9 cellular contexts compared by ENCODE assay signal in genomic region chr17:31580331-31581021, GRCh38.
DNase-seq lines count a peak whose midpoint lies in the region; ATAC-seq and TF ChIP-seq lines count a peak whose summit lies in the region.
"Had no signal": no experiment of that assay in that cellular context is flagged by ENCODE, and none has a peak within 500 bp of the region (broad histone marks: within the 10 kb centered on the region; RNA-seq: fewer than 3 reads in every experiment).

No MANE protein-coding gene starts in this region.

- no peak for TF ChIP-seq CTCF in activated CD8-positive, alpha-beta T cell treated with anti-CD3 and anti-CD28 coated beads for 36 hours (IDR thresholded peaks at IDR 0.05)
- TF ChIP-seq CTCF in brain (conservative IDR thresholded peaks at IDR 0.05) = no peak
- TF ChIP-seq CTCF in lower lobe of right lung (IDR thresholded peaks at IDR 0.05) = no peak
- no peak for TF ChIP-seq CTCF in tibial nerve (IDR thresholded peaks at IDR 0.05)

- H3K36me3 Mint-ChIP-seq in activated CD8-positive, alpha-beta T cell treated with anti-CD3 and anti-CD28 coated beads for 36 hours (ENCODE audit: low read depth) = no peaks in the 10 kb centered on the region
- H3K36me3 Mint-ChIP-seq in activated CD8-positive, alpha-beta T cell treated with anti-CD3 and anti-CD28 coated beads, Interleukin-2, amount 10 ng/mL, durations not matched to agents 7 days and 5 days (ENCODE audit: low read depth) = no peaks in the 10 kb centered on the region
- H3K36me3 Mint-ChIP-seq in brain = no peaks in the 10 kb centered on the region
- H3K36me3 Mint-ChIP-seq: CD4-positive, CD25-positive, alpha-beta regulatory T cell had no signal

- H3K27ac ChIP-seq in lower lobe of right lung (peak overlapping the region; percentile 73), tibial nerve (peak overlapping the region in 3 of 4 donors; percentile 42 to 91 (median 78))

- TF ChIP-seq POLR2A in tibial nerve (IDR thresholded peaks at IDR 0.05) = no peak

- peaks cover 5% of the 10 kb centered on the region for H3K4me1 Mint-ChIP-seq in activated CD8-positive, alpha-beta T cell treated with anti-CD3 and anti-CD28 coated beads for 36 hours (ENCODE audit: low read depth)
- H3K4me1 Mint-ChIP-seq in activated CD8-positive, alpha-beta T cell treated with anti-CD3 and anti-CD28 coated beads, Interleukin-2, amount 10 ng/mL, durations not matched to agents 7 days and 5 days (ENCODE audit: low read depth) = peaks cover 4% of the 10 kb centered on the region
- H3K4me1 Mint-ChIP-seq in brain = peaks cover 26% of the 10 kb centered on the region

- H3K36me3 ChIP-seq in lower lobe of right lung (no peaks in the 10 kb centered on the region), tibial nerve (no peaks in the 10 kb centered on the region)

- no peaks in the 10 kb centered on the region for H3K9me3 ChIP-seq in lower lobe of right lung
- H3K9me3 ChIP-seq in tibial nerve = no peaks in the 10 kb centered on the region

- 57 to 61% methylated on average over 6 of the region's 6 CpGs for WGBS in tibial nerve, 2 donors

- TF ChIP-seq EP300 in tibial nerve (IDR thresholded peaks at IDR 0.05) = peak in 1 of 2 donors; percentile 3

- CTCF ChIA-PET in activated CD8-positive, alpha-beta T cell treated with anti-CD3 and anti-CD28 coated beads for 36 hours (lab: Charles Lee) = interaction anchor here (0.9 kb wide), 1 partner anchor 262 kb away, joined by 3 read pairs; no protein-coding TSS in a partner anchor
- CTCF ChIA-PET in activated CD8-positive, alpha-beta T cell treated with anti-CD3 and anti-CD28 coated beads, Interleukin-2, amount 10 ng/mL, durations not matched to agents 7 days and 5 days (lab: Charles Lee) = no interaction called here

- H3K4me3 ChIP-seq in lower lobe of right lung = no peak overlapping the region
- H3K4me3 ChIP-seq in tibial nerve = no peak overlapping the region

- H3K9me3 Mint-ChIP-seq in activated CD8-positive, alpha-beta T cell treated with anti-CD3 and anti-CD28 coated beads for 36 hours = no peaks in the 10 kb centered on the region
- H3K9me3 Mint-ChIP-seq in activated CD8-positive, alpha-beta T cell treated with anti-CD3 and anti-CD28 coated beads, Interleukin-2, amount 10 ng/mL, durations not matched to agents 7 days and 5 days (ENCODE audit: insufficient read depth) = no peaks in the 10 kb centered on the region
- H3K9me3 Mint-ChIP-seq in brain = no peaks in the 10 kb centered on the region
- H3K9me3 Mint-ChIP-seq: CD4-positive, CD25-positive, alpha-beta regulatory T cell had no signal

- H3K4me3 Mint-ChIP-seq in activated CD8-positive, alpha-beta T cell treated with anti-CD3 and anti-CD28 coated beads for 36 hours = no peak overlapping the region
- no peak overlapping the region for H3K4me3 Mint-ChIP-seq in activated CD8-positive, alpha-beta T cell treated with anti-CD3 and anti-CD28 coated beads, Interleukin-2, amount 10 ng/mL, durations not matched to agents 7 days and 5 days
- H3K4me3 Mint-ChIP-seq in brain = no peak overlapping the region
- H3K4me3 Mint-ChIP-seq: CD4-positive, CD25-positive, alpha-beta regulatory T cell had no signal

- intact Hi-C loops in activated CD8-positive, alpha-beta T cell treated with anti-CD3 and anti-CD28 coated beads for 36 hours (cut with micrococcal nuclease) = no loop called here
- intact Hi-C loops in lower lobe of right lung (cut with DNase I) = no loop called here

- POLR2A ChIA-PET in activated CD8-positive, alpha-beta T cell treated with anti-CD3 and anti-CD28 coated beads for 36 hours (lab: Charles Lee) = no interaction called here
- POLR2A ChIA-PET in activated CD8-positive, alpha-beta T cell treated with anti-CD3 and anti-CD28 coated beads, Interleukin-2, amount 10 ng/mL, durations not matched to agents 7 days and 5 days (lab: Charles Lee) = interaction anchor here (0.5 to 0.6 kb wide), 2 partner anchors 146 to 253 kb away, joined by 3 read pairs; no protein-coding TSS in a partner anchor

- H3K27ac Mint-ChIP-seq in activated CD8-positive, alpha-beta T cell treated with anti-CD3 and anti-CD28 coated beads for 36 hours = no peak overlapping the region
- no peak overlapping the region for H3K27ac Mint-ChIP-seq in activated CD8-positive, alpha-beta T cell treated with anti-CD3 and anti-CD28 coated beads, Interleukin-2, amount 10 ng/mL, durations not matched to agents 7 days and 5 days
- H3K27ac Mint-ChIP-seq in brain = peak overlapping the region in 4 of 5 experiments; percentile 19 to 91 (median 80)

- H3K27me3 Mint-ChIP-seq in activated CD8-positive, alpha-beta T cell treated with anti-CD3 and anti-CD28 coated beads for 36 hours = no peaks in the 10 kb centered on the region
- H3K27me3 Mint-ChIP-seq in activated CD8-positive, alpha-beta T cell treated with anti-CD3 and anti-CD28 coated beads, Interleukin-2, amount 10 ng/mL, durations not matched to agents 7 days and 5 days (ENCODE audit: low read depth) = no peaks in the 10 kb centered on the region
- peaks cover 9% of the 10 kb centered on the region for H3K27me3 Mint-ChIP-seq in brain

- H3K27me3 ChIP-seq in lower lobe of right lung (ENCODE audit: low read depth) = no peaks in the 10 kb centered on the region
- no peaks in the 10 kb centered on the region for H3K27me3 ChIP-seq in tibial nerve

- DNase-seq in activated CD8-positive, alpha-beta T cell treated with anti-CD3 and anti-CD28 coated beads for 36 hours = no peak
- DNase-seq in activated CD8-positive, alpha-beta T cell treated with anti-CD3 and anti-CD28 coated beads, Interleukin-2, amount 10 ng/mL, durations not matched to agents 7 days and 5 days = no peak
- DNase-seq in lower lobe of right lung (peak; percentile 78), tibial nerve (ENCODE audit: low spot score in 2 of 2) (no peak), superior temporal gyrus (ENCODE audit: extremely low spot score) (no peak), KG1 (lab: John Stamatoyannopoulos, UW) (no peak), DMS153 treated with DMSO at 0.1 percent for 48 hours (lab: John Stamatoyannopoulos, UW; ENCODE audit: unreplicated experiment) (no peak)
- DNase-seq: CD4-positive, CD25-positive, alpha-beta regulatory T cell had no signal

- H3K4me1 ChIP-seq in lower lobe of right lung = peaks cover 42% of the 10 kb centered on the region
- H3K4me1 ChIP-seq in tibial nerve = peaks cover 0 to 42% (median 27%) of the 10 kb centered on the region in 4 donors

- ATAC-seq in activated CD8-positive, alpha-beta T cell treated with anti-CD3 and anti-CD28 coated beads for 36 hours = peak; percentile 27
- ATAC-seq in activated CD8-positive, alpha-beta T cell treated with anti-CD3 and anti-CD28 coated beads, Interleukin-2, amount 10 ng/mL, durations not matched to agents 7 days and 5 days = no peak
- ATAC-seq in lower lobe of right lung = peak; percentile 70 to 79

Comparison
In these comparisons a context has a peak if more than half of its experiments do, and no peak if none do; other contexts are left out.
1. H3K27ac Mint-ChIP-seq: peak in brain (4 of 5); none in activated CD8-positive, alpha-beta T cell treated with anti-CD3 and anti-CD28 coated beads for 36 hours (single experiment) and activated CD8-positive, alpha-beta T cell treated with anti-CD3 and anti-CD28 coated beads, Interleukin-2, amount 10 ng/mL, durations not matched to agents 7 days and 5 days (single experiment).